Comparison of ENCODE assay signal across 2 cellular contexts in the genomic region with DNA sequence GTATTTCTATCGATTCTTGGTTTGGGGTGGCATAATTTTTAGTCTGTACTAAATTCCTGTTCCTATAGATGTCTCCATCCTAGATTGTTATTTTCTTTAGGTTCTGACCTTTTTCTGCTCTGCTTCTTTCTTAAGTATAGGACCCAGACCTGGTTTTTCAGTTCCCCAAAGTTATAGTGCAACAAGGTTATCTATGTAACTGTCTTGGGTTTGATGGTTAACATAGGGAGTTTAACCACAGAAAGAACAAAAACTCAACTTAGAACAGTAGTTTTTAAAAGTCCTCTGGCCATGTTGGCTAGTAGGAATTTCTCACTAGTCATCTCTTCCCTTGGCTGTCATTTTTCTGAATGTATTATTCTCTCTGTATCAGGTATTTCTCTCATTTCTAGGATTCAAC.
TF ChIP-seq lines count a peak whose summit lies in the region.

No MANE protein-coding gene starts in this region.

TF ChIP-seq in SK-N-SH, 30 proteins besides CTCF, POLR2A, EP300 and RAD21 (continued from another document):
- no peak for TF ChIP-seq RXRA (IDR thresholded peaks at IDR 0.05; ENCODE audit: borderline replicate concordance, low read depth)
TF ChIP-seq in SK-N-SH: peak in this region for 0.

TF ChIP-seq in SK-N-SH treated with all-trans-retinoic acid at 6 μM for 48 hours, 23 proteins besides CTCF, POLR2A, EP300 and RAD21 (continued from another document):
- TF ChIP-seq, protein P1, sequence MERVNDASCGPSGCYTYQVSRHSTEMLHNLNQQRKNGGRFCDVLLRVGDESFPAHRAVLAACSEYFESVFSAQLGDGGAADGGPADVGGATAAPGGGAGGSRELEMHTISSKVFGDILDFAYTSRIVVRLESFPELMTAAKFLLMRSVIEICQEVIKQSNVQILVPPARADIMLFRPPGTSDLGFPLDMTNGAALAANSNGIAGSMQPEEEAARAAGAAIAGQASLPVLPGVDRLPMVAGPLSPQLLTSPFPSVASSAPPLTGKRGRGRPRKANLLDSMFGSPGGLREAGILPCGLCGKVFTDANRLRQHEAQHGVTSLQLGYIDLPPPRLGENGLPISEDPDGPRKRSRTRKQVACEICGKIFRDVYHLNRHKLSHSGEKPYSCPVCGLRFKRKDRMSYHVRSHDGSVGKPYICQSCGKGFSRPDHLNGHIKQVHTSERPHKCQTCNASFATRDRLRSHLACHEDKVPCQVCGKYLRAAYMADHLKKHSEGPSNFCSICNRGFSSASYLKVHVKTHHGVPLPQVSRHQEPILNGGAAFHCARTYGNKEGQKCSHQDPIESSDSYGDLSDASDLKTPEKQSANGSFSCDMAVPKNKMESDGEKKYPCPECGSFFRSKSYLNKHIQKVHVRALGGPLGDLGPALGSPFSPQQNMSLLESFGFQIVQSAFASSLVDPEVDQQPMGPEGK (CRISPR knock-in tag; IDR thresholded peaks at IDR 0.05; ENCODE audit: borderline replicate concordance): no peak
- TF ChIP-seq ZNF565 (CRISPR knock-in tag; conservative IDR thresholded peaks at IDR 0.05; ENCODE audit: low read depth): no peak
- no peak for TF ChIP-seq ZNF70 (CRISPR knock-in tag; IDR thresholded peaks at IDR 0.05)
- no peak for TF ChIP-seq ISL1 (CRISPR knock-in tag; IDR thresholded peaks at IDR 0.05)
- TF ChIP-seq ARNTL (CRISPR knock-in tag; IDR thresholded peaks at IDR 0.05; ENCODE audit: borderline replicate concordance, low read depth): no peak
- TF ChIP-seq ZC3H10 (CRISPR knock-in tag; IDR thresholded peaks at IDR 0.05): no peak
- no peak for TF ChIP-seq TOX (CRISPR knock-in tag; IDR thresholded peaks at IDR 0.05; ENCODE audit: borderline replicate concordance)
- no peak for TF ChIP-seq BACH2 (CRISPR knock-in tag; IDR thresholded peaks at IDR 0.05; ENCODE audit: borderline replicate concordance)
- TF ChIP-seq SNAI2 (CRISPR knock-in tag; IDR thresholded peaks at IDR 0.05): no peak
- no peak for TF ChIP-seq OSR1 (CRISPR knock-in tag; IDR thresholded peaks at IDR 0.05)
- TF ChIP-seq, protein P2, sequence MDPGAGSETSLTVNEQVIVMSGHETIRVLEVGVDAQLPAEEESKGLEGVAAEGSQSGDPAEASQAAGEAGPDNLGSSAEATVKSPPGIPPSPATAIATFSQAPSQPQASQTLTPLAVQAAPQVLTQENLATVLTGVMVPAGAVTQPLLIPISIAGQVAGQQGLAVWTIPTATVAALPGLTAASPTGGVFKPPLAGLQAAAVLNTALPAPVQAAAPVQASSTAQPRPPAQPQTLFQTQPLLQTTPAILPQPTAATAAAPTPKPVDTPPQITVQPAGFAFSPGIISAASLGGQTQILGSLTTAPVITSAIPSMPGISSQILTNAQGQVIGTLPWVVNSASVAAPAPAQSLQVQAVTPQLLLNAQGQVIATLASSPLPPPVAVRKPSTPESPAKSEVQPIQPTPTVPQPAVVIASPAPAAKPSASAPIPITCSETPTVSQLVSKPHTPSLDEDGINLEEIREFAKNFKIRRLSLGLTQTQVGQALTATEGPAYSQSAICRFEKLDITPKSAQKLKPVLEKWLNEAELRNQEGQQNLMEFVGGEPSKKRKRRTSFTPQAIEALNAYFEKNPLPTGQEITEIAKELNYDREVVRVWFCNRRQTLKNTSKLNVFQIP (CRISPR knock-in tag; IDR thresholded peaks at IDR 0.05; ENCODE audit: borderline replicate concordance, low read depth): no peak
